In genomic region chr10:101008823-101009423, GRCh38 we compare ENCODE assay signal across 1 cellular context.
TF ChIP-seq lines count a peak whose summit lies in the region.

No MANE protein-coding gene starts in this region.

TF ChIP-seq in HepG2, 621 proteins besides CTCF, POLR2A, EP300 and RAD21 (continued from another document and continues in another):
- TF ChIP-seq HNF1B (CRISPR knock-in tag; IDR thresholded peaks at IDR 0.05) (no peak), CERS6 (CRISPR knock-in tag; IDR thresholded peaks at IDR 0.05) (no peak), ZNF549 (CRISPR knock-in tag; IDR thresholded peaks at IDR 0.05) (no peak), ZNF563 (CRISPR knock-in tag; IDR thresholded peaks at IDR 0.05) (0 out of 2 replicates have a peak, but pooled peaks have one; percentile 41), HIVEP1 (CRISPR knock-in tag; IDR thresholded peaks at IDR 0.05) (0 out of 2 replicates have a peak, but pooled peaks have one; percentile 31), RNF219 (CRISPR knock-in tag; IDR thresholded peaks at IDR 0.05) (no peak), ZNF101 (CRISPR knock-in tag; IDR thresholded peaks at IDR 0.05; ENCODE audit: borderline replicate concordance, low read depth) (no peak), YEATS2 (CRISPR knock-in tag; IDR thresholded peaks at IDR 0.05; ENCODE audit: borderline replicate concordance) (no peak), ZNF703 (CRISPR knock-in tag; IDR thresholded peaks at IDR 0.05; ENCODE audit: borderline replicate concordance) (no peak), ZNF644 (CRISPR knock-in tag; IDR thresholded peaks at IDR 0.05; ENCODE audit: low read depth) (no peak), ZNF569 (CRISPR knock-in tag; IDR thresholded peaks at IDR 0.05; ENCODE audit: borderline replicate concordance) (no peak), ETV5 (CRISPR knock-in tag; IDR thresholded peaks at IDR 0.05; ENCODE audit: borderline replicate concordance) (no peak; the same call in 1 of the 2 replicates), NONO (IDR thresholded peaks at IDR 0.05) (no peak), NONO (CRISPR knock-in tag; conservative IDR thresholded peaks at IDR 0.05) (0 out of 2 replicates have a peak, but pooled peaks have one; percentile 36), FUBP1 (CRISPR knock-in tag; IDR thresholded peaks at IDR 0.05; ENCODE audit: borderline replicate concordance) (no peak), MTF2 (CRISPR knock-in tag; IDR thresholded peaks at IDR 0.05; ENCODE audit: borderline replicate concordance) (no peak), STAG1 (CRISPR knock-in tag; IDR thresholded peaks at IDR 0.05) (no peak), NRL (CRISPR knock-in tag; IDR thresholded peaks at IDR 0.05; ENCODE audit: borderline replicate concordance) (peak; percentile 69), MTERF4 (CRISPR knock-in tag; IDR thresholded peaks at IDR 0.05) (no peak), THRA (CRISPR knock-in tag; IDR thresholded peaks at IDR 0.05; ENCODE audit: borderline replicate concordance) (peak; percentile 83; the same call in 1 of the 2 replicates), FOXA3 (CRISPR knock-in tag; IDR thresholded peaks at IDR 0.05) (peak; percentile 12; the same call in 1 of the 2 replicates), UBTF (CRISPR knock-in tag; IDR thresholded peaks at IDR 0.05) (peak; percentile 67), RBM39 (IDR thresholded peaks at IDR 0.05; ENCODE audit: low read depth, low read length, poor library complexity, severe bottlenecking) (peak; percentile 63), MZF1 (CRISPR knock-in tag; IDR thresholded peaks at IDR 0.05; ENCODE audit: borderline replicate concordance) (no peak), ZNF740 (CRISPR knock-in tag; IDR thresholded peaks at IDR 0.05) (peak; percentile 40; the same call in 1 of the 2 replicates), ZNF746 (CRISPR knock-in tag; IDR thresholded peaks at IDR 0.05) (0 out of 2 replicates have a peak, but pooled peaks have one; percentile 48), TAF1 (CRISPR knock-in tag; IDR thresholded peaks at IDR 0.05) (no peak), ZNF263 (CRISPR knock-in tag; IDR thresholded peaks at IDR 0.05) (peak; percentile 64), ZFX (CRISPR knock-in tag; IDR thresholded peaks at IDR 0.05; ENCODE audit: low read depth) (peak; percentile 36; the same call in 1 of the 2 replicates), CREBL2 (CRISPR knock-in tag; IDR thresholded peaks at IDR 0.05; ENCODE audit: borderline replicate concordance) (no peak), ZNF761 (CRISPR knock-in tag; conservative IDR thresholded peaks at IDR 0.05) (no peak), FOXP1 (IDR thresholded peaks at IDR 0.05) (no peak), FOXP1 (CRISPR knock-in tag; IDR thresholded peaks at IDR 0.05) (peak; percentile 49; the same call in 1 of the 2 replicates), KLF11 (CRISPR knock-in tag; IDR thresholded peaks at IDR 0.05) (no peak), ZNF143 (CRISPR knock-in tag; IDR thresholded peaks at IDR 0.05) (no peak), ZMAT5 (CRISPR knock-in tag; IDR thresholded peaks at IDR 0.05; ENCODE audit: borderline replicate concordance, low read depth) (no peak), GTF2F1 (IDR thresholded peaks at IDR 0.05; ENCODE audit: low read length) (no peak), ZKSCAN8 (CRISPR knock-in tag; IDR thresholded peaks at IDR 0.05; ENCODE audit: borderline replicate concordance) (no peak), TGIF2 (CRISPR knock-in tag; IDR thresholded peaks at IDR 0.05) (no peak), ATF7 (IDR thresholded peaks at IDR 0.05) (no peak), ATF7 (CRISPR knock-in tag; IDR thresholded peaks at IDR 0.05) (no peak), YY1 (IDR thresholded peaks at IDR 0.05; ENCODE audit: insufficient read depth, insufficient replicate concordance, low read depth, low read length) (peak; percentile 11), LBX2 (CRISPR knock-in tag; IDR thresholded peaks at IDR 0.05; ENCODE audit: borderline replicate concordance) (no peak), NR0B2 (CRISPR knock-in tag; IDR thresholded peaks at IDR 0.05) (0 out of 2 replicates have a peak, but pooled peaks have one; percentile 30), ZMYM2 (CRISPR knock-in tag; IDR thresholded peaks at IDR 0.05) (no peak), SOX6 (IDR thresholded peaks at IDR 0.05) (no peak), SOX6 (CRISPR knock-in tag; IDR thresholded peaks at IDR 0.05) (peak; percentile 90), RFX3 (CRISPR knock-in tag; IDR thresholded peaks at IDR 0.05) (no peak), MAZ (IDR thresholded peaks at IDR 0.05; ENCODE audit: borderline replicate concordance, low read depth, low read length) (no peak), MAZ (CRISPR knock-in tag; IDR thresholded peaks at IDR 0.05; ENCODE audit: low read depth) (0 out of 2 replicates have a peak, but pooled peaks have one; percentile 25), ZSCAN22 (CRISPR knock-in tag; IDR thresholded peaks at IDR 0.05) (no peak), ZBTB33 (CRISPR knock-in tag; IDR thresholded peaks at IDR 0.05) (no peak), SNAPC2 (CRISPR knock-in tag; IDR thresholded peaks at IDR 0.05) (no peak), MEF2D (CRISPR knock-in tag; IDR thresholded peaks at IDR 0.05) (no peak)
